8 cellular contexts compared by ENCODE assay signal in genomic region chr10:93893646-93894515, GRCh38. TPM values are rescaled to one million over a fixed set of nuclear protein-coding genes. Genes with fewer than 3 reads are reported as not detected.
A peak's percentile ranks its signal among the peaks of the same experiment; 100 is the strongest.
DNase-seq lines count a peak whose midpoint lies in the region; ATAC-seq, FAIRE-seq and TF ChIP-seq lines count a peak whose summit lies in the region.

Gene SLC35G1, plus strand, starts transcription at chr10:93893978. Its CDS starts 56 bp downstream, at chr10:93894034.

- H3K4me1 Mint-ChIP-seq in activated B cell treated with CpG ODN at 0.5 μM for 24 hours = peaks cover 13% of the 10 kb centered on the region

- H3K27me3 Mint-ChIP-seq in activated B cell treated with CpG ODN at 0.5 μM for 24 hours = peaks cover 12% of the 10 kb centered on the region

- H3K27ac ChIP-seq in 22Rv1 (0 out of 2 replicates have a peak within 1 kb of the TSS, but pooled peaks have one; percentile 22), caudate nucleus (ENCODE audit: low read depth, low read length) (no peak within 1 kb of the TSS)

- peak within 1 kb of the TSS; percentile 84 for H3K4me3 Mint-ChIP-seq in activated B cell treated with CpG ODN at 0.5 μM for 24 hours

- ATAC-seq in HG02938 (IDR thresholded peaks at IDR 0.05; ENCODE audit: unreplicated experiment) (peak; percentile 86), activated B cell treated with CpG ODN at 0.5 μM for 24 hours (ENCODE audit: low read depth) (peak; percentile 93)

- intact Hi-C loops in activated B cell treated with CpG ODN at 0.5 μM for 24 hours (cut with micrococcal nuclease) = loop anchor here (1.0 kb wide), 1 partner anchor 192 kb away; the partner anchor contains the start of gene FRA10AC1

- DNase-seq in GM18507 (ENCODE audit: extremely low spot score, insufficient read length, low read depth) = peak; percentile 93
- DNase-seq in NCI-H1694 treated with DMSO at 0.1 percent for 48 hours (lab: John Stamatoyannopoulos, UW) = peak; percentile 42
- DNase-seq in activated B cell treated with CpG ODN at 0.5 μM for 24 hours = peak; percentile 57
- peak in 51 of 61 donors; percentile 6 to 76 (median 49) for DNase-seq in caudate nucleus (lab: John Stamatoyannopoulos, UW)
- DNase-seq in kidney epithelial cell (ENCODE audit: low read depth) = peak; percentile 10
- DNase-seq in stimulated activated CD4-positive, alpha-beta T cell treated with anti-CD3 and anti-CD28 coated beads, Interleukin-15, amount 100 ng/mL, for 48 hours (ENCODE audit: low read depth in 2 of 2) = peak; percentile 50 to 60

- no peak for FAIRE-seq in GM18507 (lab: Jason Lieb, UNC)

- H3K27me3 ChIP-seq in kidney epithelial cell (ENCODE audit: control insufficient read depth, insufficient read depth, low read length) = no peaks in the 10 kb centered on the region

- peak within 1 kb of the TSS; percentile 66 for H3K4me3 ChIP-seq in kidney epithelial cell (ENCODE audit: low read depth, low read length)

- no peaks in the 10 kb centered on the region for H3K36me3 ChIP-seq in kidney epithelial cell (ENCODE audit: control insufficient read depth, insufficient read depth, low read length)

- CTCF ChIA-PET in activated B cell treated with CpG ODN at 0.5 μM for 24 hours (lab: Charles Lee) = interaction anchor here (1.0 kb wide), 1 partner anchor 15 kb away, joined by 3 read pairs; no protein-coding TSS in a partner anchor

- POLR2A ChIA-PET in activated B cell treated with CpG ODN at 0.5 μM for 24 hours (lab: Charles Lee) = interaction anchor here (0.6 to 1.8 kb wide), 2 partner anchors 12 to 348 kb away, joined by 4 to 5 read pairs; no protein-coding TSS in a partner anchor

- H3K27ac Mint-ChIP-seq in activated B cell treated with CpG ODN at 0.5 μM for 24 hours = peak within 1 kb of the TSS; percentile 55

- no peaks in the 10 kb centered on the region for H3K9me3 Mint-ChIP-seq in activated B cell treated with CpG ODN at 0.5 μM for 24 hours

- H3K36me3 Mint-ChIP-seq in activated B cell treated with CpG ODN at 0.5 μM for 24 hours (ENCODE audit: low read depth) = no peaks in the 10 kb centered on the region

- TF ChIP-seq CTCF in 22Rv1 (IDR thresholded peaks at IDR 0.05) (peak; percentile 11; the same call in 1 of the 2 replicates), activated B cell treated with CpG ODN at 0.5 μM for 24 hours (IDR thresholded peaks at IDR 0.05) (no peak), kidney epithelial cell (IDR thresholded peaks at IDR 0.05; ENCODE audit: insufficient read depth, low read length, poor library complexity, severe bottlenecking) (no peak)

RNA-seq across cellular contexts. Expression of gene SLC35G1, which starts in this region (rescaled TPM):
- 2.1 and 2.2 TPM in 2 replicates for total RNA-seq in activated B cell treated with CpG ODN at 0.5 μM for 24 hours
- 1.2 and 3.3 TPM in 2 replicates for total RNA-seq in kidney epithelial cell

Comparison
In these comparisons a context has a peak if more than half of its experiments do, and no peak if none do; other contexts are left out.
1. DNase-seq: peak in every context shown above with its lines; median percentile 93 in GM18507; 57 in activated B cell treated with CpG ODN at 0.5 μM for 24 hours; 55 in stimulated activated CD4-positive, alpha-beta T cell treated with anti-CD3 and anti-CD28 coated beads, Interleukin-15, amount 100 ng/mL, for 48 hours; 49 in caudate nucleus; 42 in NCI-H1694 treated with DMSO at 0.1 percent for 48 hours; 10 in kidney epithelial cell.